In genomic region chr2:202870431-202871160, GRCh38 we compare ENCODE assay signal across 8 cellular contexts. TPM values are rescaled to one million over a fixed set of nuclear protein-coding genes. Genes with fewer than 3 reads are reported as not detected.
A peak's percentile ranks its signal among the peaks of the same experiment; 100 is the strongest.
DNase-seq lines count a peak whose midpoint lies in the region; ATAC-seq and TF ChIP-seq lines count a peak whose summit lies in the region.

No MANE protein-coding gene starts in this region.

- H3K27ac ChIP-seq in cardiac muscle cell (peak overlapping the region; percentile 85), urinary bladder (ENCODE audit: low read depth) (peak overlapping the region; percentile 83)

- TF ChIP-seq CTCF in cardiac muscle cell (IDR thresholded peaks at IDR 0.05; ENCODE audit: low read depth, low read length), result peak; percentile 52

- ATAC-seq in HG02588 (IDR thresholded peaks at IDR 0.05; ENCODE audit: unreplicated experiment), result peak; percentile 46

- DNase-seq in NCI-H1092 (lab: John Stamatoyannopoulos, UW) (peak; percentile 57), SKM-1 (lab: John Stamatoyannopoulos, UW; ENCODE audit: unreplicated experiment) (peak; percentile 24), cardiac muscle cell (ENCODE audit: low read depth in 1 of 2, low spot score in 1 of 2) (peak; percentile 60 to 65), pons (ENCODE audit: low spot score) (peak; percentile 40)
- DNase-seq in activated naive CD8-positive, alpha-beta T cell treated with anti-CD3 and anti-CD28 coated beads, Interleukin-2, amount 50 U/mL, for 16 hours (ENCODE audit: low read depth, low spot score), result peak; percentile 27

- H3K4me3 ChIP-seq in GM08714 (ENCODE audit: low read length) (peak overlapping the region; percentile 81), cardiac muscle cell (peak overlapping the region; percentile 83), urinary bladder (ENCODE audit: low read depth, low read length) (peak overlapping the region; percentile 87)

- H3K36me3 ChIP-seq in cardiac muscle cell, result no peaks in the 10 kb centered on the region
- H3K36me3 ChIP-seq in urinary bladder (ENCODE audit: insufficient read depth), result no peaks in the 10 kb centered on the region

- H3K9me3 ChIP-seq in cardiac muscle cell (ENCODE audit: low read depth), result no peaks in the 10 kb centered on the region

- 3% methylated on average over 25 of the region's 25 CpGs for WGBS in urinary bladder

- H3K4me1 ChIP-seq in cardiac muscle cell (ENCODE audit: low read depth), result no peaks in the 10 kb centered on the region
- peaks cover 1% of the 10 kb centered on the region for H3K4me1 ChIP-seq in urinary bladder (ENCODE audit: insufficient read depth)

- H3K27me3 ChIP-seq in cardiac muscle cell, result no peaks in the 10 kb centered on the region

RNA-seq across cellular contexts. Expression of gene ICA1L, which starts 1.0 kb away (rescaled TPM):
- total RNA-seq in cardiac muscle cell (8.6 and 17.3 TPM in 2 replicates), urinary bladder (67.0 TPM)
- polyA plus RNA-seq in cardiac muscle cell (8.3 and 8.5 TPM in 2 replicates), urinary bladder (6.1 TPM)

RNA-seq across cellular contexts. Expression of gene WDR12, which starts 40.9 kb away (rescaled TPM):
- total RNA-seq in cardiac muscle cell, result 24.0 and 37.4 TPM in 2 replicates
- polyA plus RNA-seq in cardiac muscle cell, result 76.3 and 103 TPM in 2 replicates
- 28.4 TPM for total RNA-seq in urinary bladder
- polyA plus RNA-seq in urinary bladder, result 16.4 TPM

RNA-seq across cellular contexts. Expression of gene CARF, which starts 41.5 kb away (rescaled TPM):
- total RNA-seq in cardiac muscle cell, result 12.6 and 16.2 TPM in 2 replicates
- 8.6 and 16.2 TPM in 2 replicates for polyA plus RNA-seq in cardiac muscle cell
- total RNA-seq in urinary bladder, result 28.5 TPM
- polyA plus RNA-seq in urinary bladder, result 5.0 TPM

Comparison
In these comparisons a context has a peak if more than half of its experiments do, and no peak if none do; other contexts are left out.
1. Peak in every context shown above with its lines: DNase-seq, ATAC-seq, H3K4me3 ChIP-seq and H3K27ac ChIP-seq.